Comparison of ENCODE assay signal across 21 cellular contexts in genomic region chrX:112235547-112235946, GRCh38.
DNase-seq lines count a peak whose midpoint lies in the region; ATAC-seq and TF ChIP-seq lines count a peak whose summit lies in the region.
"Had no signal": no experiment of that assay in that cellular context is flagged by ENCODE, and none has a peak within 500 bp of the region (broad histone marks: within the 10 kb centered on the region; RNA-seq: fewer than 3 reads in every experiment).

No MANE protein-coding gene starts in this region.

- H3K27me3 ChIP-seq in IMR-90 (ENCODE audit: control insufficient read depth, insufficient read depth, low read length) (no peaks in the 10 kb centered on the region), MM.1S (replicated peaks; ENCODE audit: insufficient read depth, low read length) (no peaks in the 10 kb centered on the region)

- no peak overlapping the region for H2BK15ac ChIP-seq in IMR-90 (ENCODE audit: low read depth, low read length)

- H3K4me3 ChIP-seq in IMR-90 (ENCODE audit: insufficient read depth, low read depth, low read length): no peak overlapping the region
- no peak overlapping the region for H3K4me3 ChIP-seq in MM.1S (ENCODE audit: low read length)

- H3K27ac ChIP-seq in IMR-90 (ENCODE audit: insufficient read depth, low read length): no peak overlapping the region
- H3K27ac ChIP-seq in VCaP: 0 out of 2 replicates have a peak overlapping the region, but pooled peaks have one; percentile 15
- H3K27ac ChIP-seq in MM.1S (ENCODE audit: low read length): no peak overlapping the region

- TF ChIP-seq RAD21 in IMR-90 (IDR thresholded peaks at IDR 0.05; ENCODE audit: low read length): no peak

- no peak overlapping the region for H3K18ac ChIP-seq in IMR-90 (ENCODE audit: low read depth, low read length)

- ATAC-seq in IMR-90 (ENCODE audit: low read depth): no peak

- no peaks in the 10 kb centered on the region for H3K79me1 ChIP-seq in IMR-90 (ENCODE audit: low read depth in 1 of 2, low read length in 2 of 2)

- no peak overlapping the region for H2AK9ac ChIP-seq in IMR-90 (replicated peaks; ENCODE audit: low read depth, low read length, poor library complexity)

- CTCF ChIA-PET in IMR-90 (lab: Yijun Ruan, JAX): no interaction called here

- DNase-seq in DMS79 (lab: John Stamatoyannopoulos, UW): peak; percentile 36
- DNase-seq in IMR-90: peak; percentile 8
- peak; percentile 15 for DNase-seq in medulla oblongata (ENCODE audit: extremely low spot score)
- no peak for DNase-seq in iPS-NIHi11 (ENCODE audit: low spot score)
- no peak for DNase-seq in stimulated activated CD4-positive, alpha-beta T cell treated with anti-CD3 and anti-CD28 coated beads, Interleukin-4, amount 100 ng/mL, for 1 hour
- no peak for DNase-seq in RKO (ENCODE audit: low spot score)
- DNase-seq in MM.1S: no peak
- DNase-seq: CD8-positive, alpha-beta memory T cell; DMS 273 treated with DMSO at 0.1 percent for 48 hours; DND-41; HFFc6; KBM-7; NCI-H1417; NCI-H1694; NCI-H2029 treated with DMSO at 0.1 percent for 48 hours; NCI-H2171 treated with DMSO at 0.1 percent for 48 hours; NCI-H446; NCI-H524 treated with DMSO at 0.1 percent for 48 hours; NCI-H774; SK-N-SH had no signal

- H3K9me3 ChIP-seq in IMR-90 (ENCODE audit: control insufficient read depth, insufficient read depth, low read length): no peaks in the 10 kb centered on the region
- no peaks in the 10 kb centered on the region for H3K9me3 ChIP-seq in MM.1S (replicated peaks; ENCODE audit: insufficient read depth, low read length)
- H3K9me3 ChIP-seq: SK-N-SH had no signal

- no peaks in the 10 kb centered on the region for H3K4me1 ChIP-seq in IMR-90 (ENCODE audit: control insufficient read depth, insufficient read depth, low read length)
- H3K4me1 ChIP-seq in MM.1S (ENCODE audit: low read length): no peaks in the 10 kb centered on the region

- TF ChIP-seq POLR2A in IMR-90 (IDR thresholded peaks at IDR 0.05; ENCODE audit: low read depth, low read length): no peak

- H2BK120ac ChIP-seq in IMR-90 (ENCODE audit: low read depth, low read length): no peak overlapping the region

- no peak overlapping the region for H2BK20ac ChIP-seq in IMR-90 (ENCODE audit: low read depth, low read length)

- H2AFZ ChIP-seq in IMR-90 (replicated peaks; ENCODE audit: low read length, poor library complexity) (no peak overlapping the region), MM.1S (ENCODE audit: low read length) (no peak overlapping the region)

- H3K14ac ChIP-seq in IMR-90 (replicated peaks; ENCODE audit: low read depth, low read length): no peak overlapping the region

- POLR2A ChIA-PET in IMR-90 (lab: Charles Lee; ENCODE audit: unreplicated experiment): no interaction called here

- H3K4me2 ChIP-seq in IMR-90 (ENCODE audit: low read depth, low read length): no peak overlapping the region
- H3K4me2 ChIP-seq in MM.1S (ENCODE audit: low read depth, low read length): no peak overlapping the region
- H3K4me2 ChIP-seq: SK-N-SH had no signal

- intact Hi-C loops in IMR-90 (cut with micrococcal nuclease): no loop called here

- no peaks in the 10 kb centered on the region for H3F3A ChIP-seq in MM.1S (ENCODE audit: insufficient read depth, low read length)

- no peak overlapping the region for H2AK5ac ChIP-seq in IMR-90 (ENCODE audit: low read depth, low read length)

- H3K36me3 ChIP-seq in IMR-90 (ENCODE audit: control insufficient read depth, insufficient read depth, low read length) (no peaks in the 10 kb centered on the region), MM.1S (replicated peaks; ENCODE audit: insufficient read depth, low read length) (no peaks in the 10 kb centered on the region)

- no peaks in the 10 kb centered on the region for H3K9me2 ChIP-seq in MM.1S (replicated peaks; ENCODE audit: insufficient read depth, low read length)
- H3K9me2 ChIP-seq: SK-N-SH had no signal

- H3K4ac ChIP-seq in IMR-90 (ENCODE audit: low read depth, low read length): no peak overlapping the region

- H4K20me1 ChIP-seq in IMR-90 (ENCODE audit: insufficient read depth, low read length) (no peaks in the 10 kb centered on the region), MM.1S (ENCODE audit: insufficient read depth, low read length) (no peaks in the 10 kb centered on the region)

- H3K9ac ChIP-seq in IMR-90 (ENCODE audit: low read depth, low read length) (no peak overlapping the region), MM.1S (ENCODE audit: low read length) (no peak overlapping the region)
- H3K9ac ChIP-seq: SK-N-SH had no signal

- no peak overlapping the region for H4K91ac ChIP-seq in IMR-90 (ENCODE audit: insufficient read depth, low read depth, low read length)

- TF ChIP-seq CTCF in IMR-90 (conservative IDR thresholded peaks at IDR 0.05; ENCODE audit: low read depth, low read length): no peak
- TF ChIP-seq CTCF in VCaP (conservative IDR thresholded peaks at IDR 0.05): no peak
- no peak for TF ChIP-seq CTCF in MM.1S (IDR thresholded peaks at IDR 0.05; ENCODE audit: low read length)

- no peaks in the 10 kb centered on the region for H3K9me1 ChIP-seq in IMR-90 (ENCODE audit: insufficient read depth, low read length)

- no peak overlapping the region for H2BK5ac ChIP-seq in IMR-90 (ENCODE audit: low read depth, low read length, poor library complexity, severe bottlenecking)

- no peak overlapping the region for H4K5ac ChIP-seq in IMR-90 (ENCODE audit: low read depth, low read length)

- H3K79me2 ChIP-seq in MM.1S (ENCODE audit: low read length): no peaks in the 10 kb centered on the region

- H4K8ac ChIP-seq in IMR-90 (ENCODE audit: low read depth in 2 of 2, low read length in 2 of 2): no peak overlapping the region

- in situ Hi-C loops in IMR-90 (cut with MboI; ENCODE audit: low sequenced_read_pairs): no loop called here

- dilution Hi-C loops in IMR-90 (cut with HindIII; ENCODE audit: low sequenced_read_pairs, unreplicated experiment): no loop called here

- H3K23ac ChIP-seq in IMR-90 (ENCODE audit: low read depth, low read length): no peak overlapping the region

- BruUV-seq in IMR-90 (replicated peaks; lab: Mats Ljungman, UMichigan): no TSS peak

- no peak overlapping the region for H3K56ac ChIP-seq in IMR-90 (ENCODE audit: extremely low read depth, insufficient read depth, low read length)

TF ChIP-seq in IMR-90, 13 proteins besides CTCF, POLR2A, EP300 and RAD21:
- TF ChIP-seq CEBPB (IDR thresholded peaks at IDR 0.05; ENCODE audit: low read depth, low read length) (no peak), SMC3 (IDR thresholded peaks at IDR 0.05; ENCODE audit: low read depth, low read length) (no peak), USF2 (IDR thresholded peaks at IDR 0.05; ENCODE audit: low read depth, low read length) (no peak), MAFK (IDR thresholded peaks at IDR 0.05; ENCODE audit: low read depth, low read length) (no peak), FOS (IDR thresholded peaks at IDR 0.05; ENCODE audit: low read depth, low read length) (no peak), MXI1 (IDR thresholded peaks at IDR 0.05; ENCODE audit: borderline replicate concordance, low read depth, low read length) (no peak), MAZ (IDR thresholded peaks at IDR 0.05; ENCODE audit: borderline replicate concordance, low read depth, low read length) (no peak), BHLHE40 (IDR thresholded peaks at IDR 0.05; ENCODE audit: low read depth, low read length) (no peak), RFX5 (IDR thresholded peaks at IDR 0.05; ENCODE audit: low read depth, low read length) (no peak), CHD1 (IDR thresholded peaks at IDR 0.05; ENCODE audit: low read depth, low read length) (no peak), ELK1 (IDR thresholded peaks at IDR 0.05; ENCODE audit: borderline replicate concordance, low read depth, low read length) (no peak), NFE2L2 (IDR thresholded peaks at IDR 0.05; ENCODE audit: low read depth, low read length) (no peak)

Comparison
In these comparisons a context has a peak if more than half of its experiments do, and no peak if none do; other contexts are left out.
1. DNase-seq: peak in DMS79 (single experiment), IMR-90 (single experiment) and medulla oblongata (single experiment); none in iPS-NIHi11 (single experiment), stimulated activated CD4-positive, alpha-beta T cell treated with anti-CD3 and anti-CD28 coated beads, Interleukin-4, amount 100 ng/mL, for 1 hour (single experiment), RKO (single experiment) and MM.1S (single experiment).